Comparison of ENCODE assay signal across 8 cellular contexts in genomic region chr7:157140118-157140905, GRCh38. TPM values are rescaled to one million over a fixed set of nuclear protein-coding genes. Genes with fewer than 3 reads are reported as not detected.
A peak's percentile ranks its signal among the peaks of the same experiment; 100 is the strongest.
DNase-seq lines count a peak whose midpoint lies in the region; ATAC-seq, FAIRE-seq and TF ChIP-seq lines count a peak whose summit lies in the region.

No MANE protein-coding gene starts in this region.

- H3K4me3 ChIP-seq in GM12865 (ENCODE audit: low read depth, low read length) (peak overlapping the region; percentile 87), endodermal cell (ENCODE audit: low read length) (peak overlapping the region; percentile 97), pancreas (peak overlapping the region; percentile 59 to 79 (median 64))

- H3K4me1 Mint-ChIP-seq in endodermal cell: peaks cover 30% of the 10 kb centered on the region

- H3K9me3 ChIP-seq in endodermal cell (ENCODE audit: control insufficient read depth, low read length): no peaks in the 10 kb centered on the region
- H3K9me3 ChIP-seq in pancreas: no peaks in the 10 kb centered on the region

- peak overlapping the region; percentile 76 for H3K4me3 Mint-ChIP-seq in endodermal cell

- H3K36me3 Mint-ChIP-seq in endodermal cell (ENCODE audit: low read depth): peaks cover 34% of the 10 kb centered on the region

- H3K27ac ChIP-seq in endodermal cell (ENCODE audit: low read depth, low read length) (no peak overlapping the region), pancreas (peak overlapping the region in 1 of 4 donors; percentile 94)

- H3K27ac Mint-ChIP-seq in endodermal cell: no peak overlapping the region

- TF ChIP-seq CTCF in GM12865 (IDR thresholded peaks at IDR 0.05; ENCODE audit: insufficient read depth, low read depth, low read length, missing control alignments) (no peak), endodermal cell (conservative IDR thresholded peaks at IDR 0.05) (no peak), pancreas (IDR thresholded peaks at IDR 0.05) (no peak)

- no peaks in the 10 kb centered on the region for H3K9me3 Mint-ChIP-seq in endodermal cell

- H3K27me3 ChIP-seq in endodermal cell (ENCODE audit: control insufficient read depth, insufficient read depth, low read length, poor library complexity, severe bottlenecking) (no peaks in the 10 kb centered on the region), pancreas (no peaks in the 10 kb centered on the region)

- no peak for FAIRE-seq in pancreas (lab: Jason Lieb, UNC)

- no peak for ATAC-seq in pancreas
- no peak for ATAC-seq in GM21526 (IDR thresholded peaks at IDR 0.05; ENCODE audit: low FRiP score, unreplicated experiment)
- no peak for ATAC-seq in HG02884 (IDR thresholded peaks at IDR 0.05; ENCODE audit: unreplicated experiment)

- H3K9ac ChIP-seq in endodermal cell (ENCODE audit: extremely low read depth, low read length, poor library complexity, severe bottlenecking): peak overlapping the region; percentile 67

- peak; percentile 18 for DNase-seq in GM12865 (ENCODE audit: low read depth)
- peak; percentile 43 for DNase-seq in SIG-M5 treated with dmso at 0.1 percent for 504 hours (lab: John Stamatoyannopoulos, UW; ENCODE audit: unreplicated experiment)
- no peak for DNase-seq in endodermal cell
- DNase-seq in pancreas: no peak
- DNase-seq in effector CD4-positive, alpha-beta T cell: no peak
- DNase-seq in AG08396 (ENCODE audit: low spot score): no peak

- no peaks in the 10 kb centered on the region for H3K27me3 Mint-ChIP-seq in endodermal cell (ENCODE audit: insufficient read depth)

- H3K4me1 ChIP-seq in endodermal cell (ENCODE audit: control insufficient read depth, insufficient read depth, low read length): peaks cover 2% of the 10 kb centered on the region
- peaks cover 11 to 30% (median 11%) of the 10 kb centered on the region in 3 donors for H3K4me1 ChIP-seq in pancreas

- peaks cover 27% of the 10 kb centered on the region for H3K36me3 ChIP-seq in endodermal cell (ENCODE audit: control insufficient read depth, insufficient read depth, low read length)
- H3K36me3 ChIP-seq in pancreas: no peaks in the 10 kb centered on the region

- 68 to 75% methylated on average over 9 to 15 of the region's 16 CpGs for WGBS in endodermal cell (ENCODE audit: insufficient coverage in 1 of 2, insufficient read length in 1 of 2), 2 experiments
- 49 to 54% methylated on average over 16 of the region's 16 CpGs for WGBS in pancreas, 2 donors

- intact Hi-C loops in pancreas (cut with DNase I): no loop called here

RNA-seq across cellular contexts. Expression of gene UBE3C, which starts 1.6 kb away (rescaled TPM):
- total RNA-seq in endodermal cell (10 to 100 TPM; 53.4 to 55.9 TPM), pancreas (10 to 100 TPM; 20.2 to 36.1 (median 24.5) TPM)
- 31.4 TPM for polyA plus RNA-seq in endodermal cell (2013, experiment 1 of 2)
- polyA plus RNA-seq in endodermal cell (2013, experiment 2 of 2): 33.3 TPM
- 10 to 100 TPM; 12.1 to 17.8 TPM for polyA plus RNA-seq in pancreas

Comparison
In these comparisons a context has a peak if more than half of its experiments do, and no peak if none do; other contexts are left out.
1. DNase-seq: peak in GM12865 (single experiment) and SIG-M5 treated with dmso at 0.1 percent for 504 hours (single experiment); none in endodermal cell (single experiment), pancreas (0 of 6), effector CD4-positive, alpha-beta T cell (single experiment) and AG08396 (single experiment).
2. Peak in every context shown above with its lines, with median percentiles within 50 percentile points of each other: H3K4me3 ChIP-seq.